21 cellular contexts compared by ENCODE assay signal in genomic region chr19:1390594-1391423, GRCh38. TPM values are rescaled to one million over a fixed set of nuclear protein-coding genes. Genes with fewer than 3 reads are reported as not detected.
"Had no signal": no experiment of that assay in that cellular context is flagged by ENCODE, and none has a peak within 500 bp of the region (broad histone marks: within the 10 kb centered on the region; RNA-seq: fewer than 3 reads in every experiment).

No MANE protein-coding gene starts in this region.

- DNase-seq: cortex of kidney; effector CD4-positive, alpha-beta T cell; left colon; left ventricle myocardium superior; lower lobe of right lung; naive thymus-derived CD8-positive, alpha-beta T cell; nephron progenitor cell; stimulated activated CD4-positive, alpha-beta T cell treated with anti-CD3 and anti-CD28 coated beads, Interleukin-12 subunit alpha, Interleukin-12 subunit beta, amount 100 ng/mL, for 4 hours; stimulated activated CD4-positive, alpha-beta T cell treated with anti-CD3 and anti-CD28 coated beads, Interleukin-1b, Interleukin-23, amount 100 ng/mL, for 48 hours; stimulated activated CD4-positive, alpha-beta T cell treated with anti-CD3 and anti-CD28 coated beads, Interleukin-4, amount 100 ng/mL, for 1 hour; stimulated activated CD8-positive, alpha-beta memory T cell treated with anti-CD3 and anti-CD28 coated beads, Interleukin-4, amount 100 ng/mL, for 48 hours; stimulated activated naive CD4-positive, alpha-beta T cell; stimulated activated naive CD8-positive, alpha-beta T cell treated with anti-CD3 and anti-CD28 coated beads, Interleukin-15, amount 100 ng/mL, for 72 hours; testis; tibial artery had no signal

- H3K9me3 Mint-ChIP-seq: naive thymus-derived CD8-positive, alpha-beta T cell; nephron progenitor cell; stimulated activated naive CD8-positive, alpha-beta T cell treated with anti-CD3 and anti-CD28 coated beads, Interleukin-15, amount 100 ng/mL, for 72 hours had no signal

- H3K27me3 Mint-ChIP-seq: naive thymus-derived CD8-positive, alpha-beta T cell; progenitor cell of endocrine pancreas; stimulated activated naive CD8-positive, alpha-beta T cell treated with anti-CD3 and anti-CD28 coated beads, Interleukin-15, amount 100 ng/mL, for 72 hours had no signal

- H3K4me1 Mint-ChIP-seq: nephron progenitor cell had no signal

- H3K27me3 ChIP-seq: hepatocyte, neutrophil, testis, tibial artery, upper lobe of left lung had no signal

- H3K4me3 Mint-ChIP-seq: nephron progenitor cell; stimulated activated naive CD8-positive, alpha-beta T cell treated with anti-CD3 and anti-CD28 coated beads, Interleukin-15, amount 100 ng/mL, for 72 hours had no signal

- H3K27ac Mint-ChIP-seq: naive thymus-derived CD8-positive, alpha-beta T cell; nephron progenitor cell; progenitor cell of endocrine pancreas had no signal

- H3K27ac ChIP-seq: hepatocyte, lower lobe of right lung, neutrophil, parathyroid adenoma, testis, tibial artery, upper lobe of left lung had no signal

RNA-seq across cellular contexts. Expression of gene APC2, which starts 59.1 kb away (rescaled TPM):
- total RNA-seq: kidney epithelial cell had no signal
- polyA plus RNA-seq: naive thymus-derived CD8-positive, alpha-beta T cell had no signal
